In the genomic region with DNA sequence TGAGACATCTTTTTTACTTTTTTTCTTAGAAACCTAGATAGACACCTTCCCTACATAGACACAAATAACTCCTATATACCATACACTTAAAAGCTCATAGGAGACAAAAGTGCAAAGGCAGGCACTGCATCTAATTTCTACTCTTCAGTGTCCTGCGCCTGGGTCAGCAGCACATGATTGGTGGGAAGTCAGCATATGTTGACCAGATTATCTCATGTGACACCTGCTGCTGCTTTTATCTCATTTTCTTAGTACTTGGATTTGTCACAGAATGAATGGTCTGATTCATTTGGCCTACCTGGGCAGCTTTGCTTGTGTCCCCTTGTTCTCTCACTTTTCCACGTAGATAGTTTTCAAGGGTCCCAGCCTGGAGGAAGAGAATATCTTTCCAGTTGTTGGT, we compare ENCODE assay signal across 15 cellular contexts. TPM values are rescaled to one million over a fixed set of nuclear protein-coding genes. Genes with fewer than 3 reads are reported as not detected.
DNase-seq lines count a peak whose midpoint lies in the region; ATAC-seq and TF ChIP-seq lines count a peak whose summit lies in the region.
"Had no signal": no experiment of that assay in that cellular context is flagged by ENCODE, and none has a peak within 500 bp of the region (broad histone marks: within the 10 kb centered on the region; RNA-seq: fewer than 3 reads in every experiment).

No MANE protein-coding gene starts in this region.

- H3K27me3 Mint-ChIP-seq in progenitor cell of endocrine pancreas (no peaks in the 10 kb centered on the region), endothelial cell (ENCODE audit: unreplicated experiment) (peaks cover 4% of the 10 kb centered on the region)

- H3K36me3 Mint-ChIP-seq in progenitor cell of endocrine pancreas (ENCODE audit: insufficient read depth) (no peaks in the 10 kb centered on the region), endothelial cell (ENCODE audit: low read depth, unreplicated experiment) (no peaks in the 10 kb centered on the region)
- H3K36me3 Mint-ChIP-seq: CD8-positive, alpha-beta T cell; IgD-negative memory B cell had no signal

- TF ChIP-seq POLR2A in body of pancreas (IDR thresholded peaks at IDR 0.05) (no peak), uterus (IDR thresholded peaks at IDR 0.05) (no peak)

- peak; percentile 55 for DNase-seq in NCI-H748 (lab: John Stamatoyannopoulos, UW; ENCODE audit: unreplicated experiment)
- DNase-seq in NCI-H748 treated with DMSO at 0.1 percent for 48 hours (lab: John Stamatoyannopoulos, UW), result no peak
- peak; percentile 76 for DNase-seq in NCI-H82 (lab: John Stamatoyannopoulos, UW)
- DNase-seq in body of pancreas, result peak; percentile 39 to 75 (median 57)
- DNase-seq in progenitor cell of endocrine pancreas (ENCODE audit: low spot score, unreplicated experiment), result no peak
- DNase-seq in endothelial cell (ENCODE audit: low spot score), result no peak
- DNase-seq in uterus, result no peak
- DNase-seq: Calu3; CD8-positive, alpha-beta T cell; HCEC 1CT had no signal

- no peak overlapping the region for H3K4me3 ChIP-seq in body of pancreas
- no peak overlapping the region for H3K4me3 ChIP-seq in uterus
- H3K4me3 ChIP-seq: BLaER1 treated with 17β-estradiol and CSF1 and Interleukin-3, amounts not matched to agents 10 nM and 100 nM; GM23338 had no signal

- peaks cover 29% of the 10 kb centered on the region for H3K4me1 ChIP-seq in body of pancreas
- no peaks in the 10 kb centered on the region for H3K4me1 ChIP-seq in uterus
- H3K4me1 ChIP-seq: BLaER1 treated with 17β-estradiol and CSF1 and Interleukin-3, amounts not matched to agents 10 nM and 100 nM had no signal

- H3K27ac Mint-ChIP-seq in progenitor cell of endocrine pancreas (peak overlapping the region; percentile 86), endothelial cell (ENCODE audit: unreplicated experiment) (no peak overlapping the region)
- H3K27ac Mint-ChIP-seq: B cell; CD8-positive, alpha-beta T cell; GM23338; IgD-negative memory B cell had no signal

- peak overlapping the region in 3 of 4 donors; percentile 60 to 73 (median 61) for H3K27ac ChIP-seq in body of pancreas
- no peak overlapping the region for H3K27ac ChIP-seq in uterus
- H3K27ac ChIP-seq: BLaER1 treated with 17β-estradiol and CSF1 and Interleukin-3, amounts not matched to agents 10 nM and 100 nM had no signal

- H3K4me1 Mint-ChIP-seq in progenitor cell of endocrine pancreas (ENCODE audit: low read depth) (peaks cover 20% of the 10 kb centered on the region), endothelial cell (ENCODE audit: unreplicated experiment) (peaks cover 18% of the 10 kb centered on the region)
- H3K4me1 Mint-ChIP-seq: B cell, IgD-negative memory B cell had no signal

- H3K9me3 Mint-ChIP-seq in progenitor cell of endocrine pancreas (ENCODE audit: low read depth) (peaks cover 3% of the 10 kb centered on the region), endothelial cell (ENCODE audit: unreplicated experiment) (no peaks in the 10 kb centered on the region)
- H3K9me3 Mint-ChIP-seq: GM23338 had no signal

- H3K4me3 Mint-ChIP-seq in progenitor cell of endocrine pancreas (ENCODE audit: low read depth) (no peak overlapping the region), endothelial cell (ENCODE audit: unreplicated experiment) (no peak overlapping the region)
- H3K4me3 Mint-ChIP-seq: B cell; CD8-positive, alpha-beta T cell; GM23338; IgD-negative memory B cell had no signal

- WGBS in body of pancreas, 2 donors, result 32 to 45% methylated on average over 2 of the region's 2 CpGs

- TF ChIP-seq CTCF in body of pancreas (IDR thresholded peaks at IDR 0.05) (no peak), progenitor cell of endocrine pancreas (IDR thresholded peaks at IDR 0.05; ENCODE audit: unreplicated experiment) (no peak), endothelial cell (IDR thresholded peaks at IDR 0.05; ENCODE audit: unreplicated experiment) (no peak), uterus (IDR thresholded peaks at IDR 0.05) (no peak)

- peak; percentile 90 for ATAC-seq in body of pancreas
- ATAC-seq in HG02759 (IDR thresholded peaks at IDR 0.05; ENCODE audit: unreplicated experiment), result no peak
- ATAC-seq: CD8-positive, alpha-beta T cell; GM23338 had no signal

- H3K27me3 ChIP-seq in body of pancreas (no peaks in the 10 kb centered on the region), uterus (no peaks in the 10 kb centered on the region)
- H3K27me3 ChIP-seq: BLaER1 treated with 17β-estradiol and CSF1 and Interleukin-3, amounts not matched to agents 10 nM and 100 nM had no signal

- H3K9me3 ChIP-seq in body of pancreas, result peaks cover 0 to 3% (median 0%) of the 10 kb centered on the region in 3 donors
- H3K9me3 ChIP-seq in uterus, result no peaks in the 10 kb centered on the region

- H3K36me3 ChIP-seq in body of pancreas (replicated peaks in 1 of 2; ENCODE audit: insufficient read depth in 1 of 2, low read depth in 2 of 2), result no peaks in the 10 kb centered on the region
- no peaks in the 10 kb centered on the region for H3K36me3 ChIP-seq in uterus
- H3K36me3 ChIP-seq: BLaER1 treated with 17β-estradiol and CSF1 and Interleukin-3, amounts not matched to agents 10 nM and 100 nM had no signal

- intact Hi-C loops in body of pancreas (cut with DNase I), result no loop called here
- intact Hi-C loops in uterus (cut with DNase I; ENCODE audit: low total_unique reads), result no loop called here

RNA-seq across cellular contexts. Expression of gene LNX1, which starts 24.9 kb away (rescaled TPM):
- total RNA-seq in body of pancreas (10 to 100 TPM; 15.2 to 17.1 TPM), progenitor cell of endocrine pancreas (19.8 and 21.7 TPM in 2 replicates), endothelial cell (ENCODE audit: unreplicated experiment) (25.7 TPM), uterus (10 to 100 TPM in 2 of 4 donors, 1 to 10 TPM in 1, under 1 TPM in 1; 0.29 to 12.9 (median 8.8) TPM)
- total RNA-seq: B cell; CD8-positive, alpha-beta T cell had no signal

Comparison
In these comparisons a context has a peak if more than half of its experiments do, and no peak if none do; other contexts are left out.
1. DNase-seq: peak in NCI-H748 (single experiment), NCI-H82 (single experiment) and body of pancreas (4 of 4); none in NCI-H748 treated with DMSO at 0.1 percent for 48 hours (single experiment), progenitor cell of endocrine pancreas (single experiment), endothelial cell (single experiment) and uterus (0 of 2).
2. H3K27ac ChIP-seq: peak in body of pancreas (3 of 4); none in uterus (0 of 2).